ENCODE assay signal across 9 cellular contexts in genomic region chr14:73662439-73663056, GRCh38. TPM values are rescaled to one million over a fixed set of nuclear protein-coding genes. Genes with fewer than 3 reads are reported as not detected.
DNase-seq lines count a peak whose midpoint lies in the region; FAIRE-seq and TF ChIP-seq lines count a peak whose summit lies in the region.
"Had no signal": no experiment of that assay in that cellular context is flagged by ENCODE, and none has a peak within 500 bp of the region (broad histone marks: within the 10 kb centered on the region; RNA-seq: fewer than 3 reads in every experiment).

No MANE protein-coding gene starts in this region.

- peak; percentile 65 for TF ChIP-seq CTCF in epithelial cell of esophagus (IDR thresholded peaks at IDR 0.05; ENCODE audit: insufficient read depth, low read depth, low read length, missing control alignments)

- peak; percentile 68 for FAIRE-seq in GM12891 (lab: Jason Lieb, UNC)

- H3K4ac ChIP-seq in neuronal stem cell (ENCODE audit: low read length), result no peak overlapping the region

- H3K79me1 ChIP-seq in neuronal stem cell (ENCODE audit: low read depth, low read length), result no peaks in the 10 kb centered on the region

- peaks cover 2 to 17% of the 10 kb centered on the region in 2 donors for H3K36me3 ChIP-seq in neuronal stem cell (replicated peaks in 1 of 2; ENCODE audit: control insufficient read depth in 2 of 2, insufficient read depth in 2 of 2, low read length in 2 of 2)

- peaks cover 0 to 8% of the 10 kb centered on the region in 2 donors for H3K9me3 ChIP-seq in neuronal stem cell (replicated peaks in 1 of 2; ENCODE audit: control insufficient read depth in 2 of 2, insufficient read depth in 1 of 2, low read depth in 1 of 2, low read length in 2 of 2)

- no peak overlapping the region for H3K18ac ChIP-seq in neuronal stem cell (ENCODE audit: low read length)

- no peak overlapping the region for H2BK15ac ChIP-seq in neuronal stem cell (ENCODE audit: low read length)

- no peak for TF ChIP-seq POLR2A in GM12891 (IDR thresholded peaks at IDR 0.05; ENCODE audit: low read depth, low read length)

- H3K14ac ChIP-seq in neuronal stem cell (ENCODE audit: low read length), result no peak overlapping the region

- H2BK12ac ChIP-seq in neuronal stem cell (ENCODE audit: low read length), result no peak overlapping the region

- no peak overlapping the region for H3K4me3 ChIP-seq in epithelial cell of esophagus (ENCODE audit: low read length)
- H3K4me3 ChIP-seq in neuronal stem cell (ENCODE audit: low read length in 2 of 2), result no peak overlapping the region

- H4K91ac ChIP-seq in neuronal stem cell (ENCODE audit: low read depth, low read length, poor library complexity), result no peak overlapping the region

- H2BK120ac ChIP-seq in neuronal stem cell (ENCODE audit: low read depth, low read length), result no peak overlapping the region

- H3K4me1 ChIP-seq in neuronal stem cell (ENCODE audit: control insufficient read depth in 2 of 2, insufficient read depth in 1 of 2, low read depth in 1 of 2, low read length in 2 of 2), result no peaks in the 10 kb centered on the region

- no CpG with 5 or more reads among the region's 2 CpGs for WGBS in neuronal stem cell (ENCODE audit: extremely low coverage in 2 of 2, insufficient read length in 2 of 2, insufficient replicate concordance in 1 of 2), 2 donors

- no peak overlapping the region for H3K4me2 ChIP-seq in neuronal stem cell (ENCODE audit: insufficient read depth, low read length, poor library complexity, severe bottlenecking)

- no peak overlapping the region for H3K9ac ChIP-seq in neuronal stem cell (ENCODE audit: low read depth, low read length, poor library complexity)

- H2AFZ ChIP-seq in neuronal stem cell (ENCODE audit: low read length), result no peak overlapping the region

- no peak overlapping the region for H4K8ac ChIP-seq in neuronal stem cell (ENCODE audit: low read depth, low read length)

- H2BK5ac ChIP-seq in neuronal stem cell (ENCODE audit: low read length), result no peak overlapping the region

- H3K27ac ChIP-seq in neuronal stem cell (replicated peaks; ENCODE audit: low read length) (no peak overlapping the region), substantia nigra (ENCODE audit: low read depth, low read length, poor library complexity, severe bottlenecking) (no peak overlapping the region)

- no peak overlapping the region for H2AK5ac ChIP-seq in neuronal stem cell (ENCODE audit: low read depth, low read length)

- H3K23ac ChIP-seq in neuronal stem cell (ENCODE audit: low read depth, low read length, poor library complexity), result no peak overlapping the region

- DNase-seq in GM12891 (ENCODE audit: insufficient read length, low spot score) (no peak), NCI-H69 (lab: John Stamatoyannopoulos, UW) (peak; percentile 41), epithelial cell of esophagus (ENCODE audit: low read depth) (peak; percentile 94), pulmonary artery endothelial cell (ENCODE audit: low read depth, low spot score) (peak; percentile 43), neuronal stem cell (ENCODE audit: low spot score) (no peak), substantia nigra (lab: John Stamatoyannopoulos, UW) (no peak)
- no peak for DNase-seq in activated naive CD4-positive, alpha-beta T cell treated with Interleukin-2 at 50 U/mL for 16 hours
- DNase-seq in activated naive CD4-positive, alpha-beta T cell (lab: John Stamatoyannopoulos, UW), result no peak
- DNase-seq: posterior cingulate gyrus had no signal

- no peaks in the 10 kb centered on the region for H3K27me3 ChIP-seq in neuronal stem cell (ENCODE audit: control insufficient read depth in 3 of 3, insufficient read depth in 3 of 3, low read depth in 1 of 3, low read length in 3 of 3)

TF ChIP-seq in GM12891, 5 proteins besides CTCF, POLR2A, EP300 and RAD21:
- TF ChIP-seq POU2F2 (IDR thresholded peaks at IDR 0.05; ENCODE audit: low read depth, low read length) (no peak), SPI1 (IDR thresholded peaks at IDR 0.05; ENCODE audit: low read depth, low read length) (no peak), POLR2AphosphoS5 (IDR thresholded peaks at IDR 0.05; ENCODE audit: low read depth, low read length) (no peak), TAF1 (IDR thresholded peaks at IDR 0.05; ENCODE audit: low read depth, low read length) (no peak), PAX5 (IDR thresholded peaks at IDR 0.05; ENCODE audit: insufficient read depth, low read length, severe bottlenecking) (no peak)
TF ChIP-seq in GM12891: peak in this region for 0.

RNA-seq across cellular contexts. Expression of gene DNAL1, which starts 17.8 kb away (rescaled TPM):
- polyA plus RNA-seq in GM12891 (2012; ENCODE audit: low read depth, missing spikeins), result 2.5 TPM
- 5.9 and 7.2 TPM in 2 replicates for total RNA-seq in pulmonary artery endothelial cell
- polyA plus RNA-seq in neuronal stem cell (2013, experiment 1 of 2), result 15.2 TPM
- 13.6 TPM for polyA plus RNA-seq in neuronal stem cell (2013, experiment 2 of 2)

RNA-seq across cellular contexts. Expression of gene ACOT6, which starts 50.2 kb away (rescaled TPM):
- polyA plus RNA-seq in GM12891 (2012; ENCODE audit: low read depth, missing spikeins), result not detected
- total RNA-seq in pulmonary artery endothelial cell, result not detected in 2 replicates
- polyA plus RNA-seq in neuronal stem cell (2013, experiment 1 of 2), result not detected
- not detected for polyA plus RNA-seq in neuronal stem cell (2013, experiment 2 of 2)

RNA-seq across cellular contexts. Expression of gene PNMA1, which starts 51.6 kb away (rescaled TPM):
- 18.6 TPM for polyA plus RNA-seq in GM12891 (2012; ENCODE audit: low read depth, missing spikeins)
- total RNA-seq in pulmonary artery endothelial cell, result 25.3 and 25.5 TPM in 2 replicates
- polyA plus RNA-seq in neuronal stem cell (2013, experiment 1 of 2), result 48.0 TPM
- 49.4 TPM for polyA plus RNA-seq in neuronal stem cell (2013, experiment 2 of 2)

Comparison
In these comparisons a context has a peak if more than half of its experiments do, and no peak if none do; other contexts are left out.
1. DNase-seq: peak in NCI-H69 (single experiment), epithelial cell of esophagus (single experiment) and pulmonary artery endothelial cell (single experiment); none in GM12891 (single experiment), neuronal stem cell (single experiment), activated naive CD4-positive, alpha-beta T cell treated with Interleukin-2 at 50 U/mL for 16 hours (single experiment), substantia nigra (0 of 49) and activated naive CD4-positive, alpha-beta T cell (0 of 4).